8 cellular contexts compared by ENCODE assay signal in genomic region chr6:170222498-170223471, GRCh38.
A peak's percentile ranks its signal among the peaks of the same experiment; 100 is the strongest.
DNase-seq lines count a peak whose midpoint lies in the region; TF ChIP-seq lines count a peak whose summit lies in the region.

No MANE protein-coding gene starts in this region.

- intact Hi-C loops in cardiac septum (cut with DNase I), result no loop called here

- no peak for TF ChIP-seq POLR2A in Peyer's patch (IDR thresholded peaks at IDR 0.05)

- H3K9me3 ChIP-seq in right atrium auricular region (no peaks in the 10 kb centered on the region), Peyer's patch (no peaks in the 10 kb centered on the region)

- no peaks in the 10 kb centered on the region for H3K36me3 ChIP-seq in right atrium auricular region
- H3K36me3 ChIP-seq in Peyer's patch, result no peaks in the 10 kb centered on the region

- TF ChIP-seq CTCF in right atrium auricular region (IDR thresholded peaks at IDR 0.05) (no peak), Peyer's patch (IDR thresholded peaks at IDR 0.05) (no peak)

- H3K4me1 ChIP-seq in right atrium auricular region, result peaks cover 0 to 10% of the 10 kb centered on the region in 2 donors
- H3K4me1 ChIP-seq in Peyer's patch, result no peaks in the 10 kb centered on the region

- H3K27me3 ChIP-seq in right atrium auricular region (no peaks in the 10 kb centered on the region), Peyer's patch (no peaks in the 10 kb centered on the region)

- H3K27ac ChIP-seq in right atrium auricular region, result no peak overlapping the region
- peak overlapping the region in 1 of 4 donors; percentile 1 for H3K27ac ChIP-seq in Peyer's patch

- H3K4me3 ChIP-seq in right atrium auricular region, result no peak overlapping the region
- no peak overlapping the region for H3K4me3 ChIP-seq in Peyer's patch

- DNase-seq in cardiac septum (ENCODE audit: low spot score), result peak; percentile 68
- DNase-seq in right atrium auricular region (ENCODE audit: low spot score), result no peak
- DNase-seq in Peyer's patch, result peak in 2 of 3 donors; percentile 47 to 49
- peak; percentile 12 for DNase-seq in kidney tubule cell (ENCODE audit: low spot score)
- peak; percentile 42 for DNase-seq in ureter (ENCODE audit: low spot score)
- DNase-seq in stimulated activated CD4-positive, alpha-beta T cell treated with anti-CD3 and anti-CD28 coated beads, Interleukin-2, amount 100 ng/mL, for 48 hours, result no peak
- DNase-seq in NCI-H226, result no peak
- DNase-seq in mucosa of gallbladder (ENCODE audit: low spot score), result no peak

Comparison
In these comparisons a context has a peak if more than half of its experiments do, and no peak if none do; other contexts are left out.
1. DNase-seq: peak in cardiac septum (single experiment), Peyer's patch (2 of 3), kidney tubule cell (single experiment) and ureter (single experiment); none in right atrium auricular region (single experiment), stimulated activated CD4-positive, alpha-beta T cell treated with anti-CD3 and anti-CD28 coated beads, Interleukin-2, amount 100 ng/mL, for 48 hours (0 of 2), NCI-H226 (single experiment) and mucosa of gallbladder (single experiment).